Comparison of ENCODE assay signal across 16 cellular contexts in genomic region chr9:94911986-94912635, GRCh38.
DNase-seq lines count a peak whose midpoint lies in the region; FAIRE-seq and TF ChIP-seq lines count a peak whose summit lies in the region.
"Had no signal": no experiment of that assay in that cellular context is flagged by ENCODE, and none has a peak within 500 bp of the region (broad histone marks: within the 10 kb centered on the region; RNA-seq: fewer than 3 reads in every experiment).

No MANE protein-coding gene starts in this region.

- peak overlapping the region; percentile 13 for H3K4me3 Mint-ChIP-seq in neural progenitor cell
- H3K4me3 Mint-ChIP-seq: activated CD8-positive, alpha-beta T cell treated with anti-CD3 and anti-CD28 coated beads for 36 hours; B cell; natural killer cell treated with Interleukin-12 subunit alpha and Interleukin-12 subunit beta and Interleukin-15 and Interleukin-18, amount 100 ng/mL, for 72 hours had no signal

- DNase-seq in neural progenitor cell (ENCODE audit: low spot score) = no peak
- DNase-seq in NCI-H146 treated with DMSO at 0.1 percent for 48 hours (lab: John Stamatoyannopoulos, UW; ENCODE audit: unreplicated experiment) = no peak
- no peak for DNase-seq in stimulated activated CD4-positive, alpha-beta T cell treated with anti-CD3 and anti-CD28 coated beads, Interleukin-4, amount 100 ng/mL, for 1 hour
- no peak for DNase-seq in NCI-H82 (lab: John Stamatoyannopoulos, UW)
- no peak for DNase-seq in H54 (ENCODE audit: insufficient read length, low spot score)
- DNase-seq: activated CD8-positive, alpha-beta T cell treated with anti-CD3 and anti-CD28 coated beads for 36 hours; KG1; left lung; stimulated activated CD4-positive, alpha-beta T cell treated with anti-CD3 and anti-CD28 coated beads, Interleukin-2, amount 100 ng/mL, for 48 hours; upper lobe of left lung had no signal

- H3K27me3 ChIP-seq in ACC112 (ENCODE audit: insufficient read depth, low read length) (no peaks in the 10 kb centered on the region), HUES6 (ENCODE audit: control insufficient read depth, insufficient read depth, low read length) (no peaks in the 10 kb centered on the region), neural progenitor cell (no peaks in the 10 kb centered on the region)
- H3K27me3 ChIP-seq: left lung, upper lobe of left lung had no signal

- H3K9me3 ChIP-seq in HUES6 (ENCODE audit: control insufficient read depth, insufficient read depth, low read depth, low read length) (no peaks in the 10 kb centered on the region), neural progenitor cell (ENCODE audit: low read depth) (no peaks in the 10 kb centered on the region)
- H3K9me3 ChIP-seq: left lung, upper lobe of left lung had no signal

- no peaks in the 10 kb centered on the region for H3K9me3 Mint-ChIP-seq in neural progenitor cell
- H3K9me3 Mint-ChIP-seq: activated CD8-positive, alpha-beta T cell treated with anti-CD3 and anti-CD28 coated beads for 36 hours; activated T-helper 2 cell treated with anti-CD3 and anti-CD28 coated beads, Interferon-gamma antibody, Interleukin-2, Interleukin-4, amounts not matched to agents 10 μg/mL and 5 μg/mL and 100 μg/mL, durations not matched to agents 14 hours and 24 hours and 36 hours; natural killer cell treated with Interleukin-12 subunit alpha and Interleukin-12 subunit beta and Interleukin-15 and Interleukin-18, amount 100 ng/mL, for 72 hours had no signal

- H3K4me1 ChIP-seq in ACC112 (ENCODE audit: control insufficient read depth, insufficient read depth, low read length, unreplicated experiment) = peaks cover 46% of the 10 kb centered on the region
- peaks cover 70% of the 10 kb centered on the region for H3K4me1 ChIP-seq in HUES6 (ENCODE audit: control insufficient read depth, insufficient read depth, low read length)
- H3K4me1 ChIP-seq in neural progenitor cell = peaks cover 52% of the 10 kb centered on the region

- FAIRE-seq in H54 (lab: Jason Lieb, UNC) = no peak

- H3K27ac ChIP-seq in ACC112 (ENCODE audit: low read depth, low read length) (peak overlapping the region; percentile 77), HUES6 (ENCODE audit: low read depth, low read length) (no peak overlapping the region), cingulate gyrus (ENCODE audit: low read depth, low read length) (peak overlapping the region; percentile 94), neural progenitor cell (no peak overlapping the region)

- no peak overlapping the region for H3K27ac Mint-ChIP-seq in neural progenitor cell
- H3K27ac Mint-ChIP-seq: activated CD8-positive, alpha-beta T cell treated with anti-CD3 and anti-CD28 coated beads for 36 hours; activated T-helper 2 cell treated with anti-CD3 and anti-CD28 coated beads, Interferon-gamma antibody, Interleukin-2, Interleukin-4, amounts not matched to agents 10 μg/mL and 5 μg/mL and 100 μg/mL, durations not matched to agents 14 hours and 24 hours and 36 hours; B cell; natural killer cell treated with Interleukin-12 subunit alpha and Interleukin-12 subunit beta and Interleukin-15 and Interleukin-18, amount 100 ng/mL, for 72 hours had no signal

- peaks cover 77% of the 10 kb centered on the region for H3K4me1 Mint-ChIP-seq in neural progenitor cell
- H3K4me1 Mint-ChIP-seq: B cell had no signal

- peaks cover 26% of the 10 kb centered on the region for H3F3A ChIP-seq in neural progenitor cell (ENCODE audit: low read depth)

- H3K36me3 ChIP-seq in ACC112 (ENCODE audit: insufficient read depth, low read length) (no peaks in the 10 kb centered on the region), HUES6 (ENCODE audit: control insufficient read depth, insufficient read depth, low read length) (no peaks in the 10 kb centered on the region), neural progenitor cell (no peaks in the 10 kb centered on the region)
- H3K36me3 ChIP-seq: left lung, upper lobe of left lung had no signal

- H3K4me2 ChIP-seq in neural progenitor cell = no peak overlapping the region

- no peaks in the 10 kb centered on the region for H3K27me3 Mint-ChIP-seq in neural progenitor cell (ENCODE audit: insufficient read depth, low read depth)
- H3K27me3 Mint-ChIP-seq: activated CD8-positive, alpha-beta T cell treated with anti-CD3 and anti-CD28 coated beads for 36 hours; B cell; natural killer cell treated with Interleukin-12 subunit alpha and Interleukin-12 subunit beta and Interleukin-15 and Interleukin-18, amount 100 ng/mL, for 72 hours had no signal

- H3K9ac ChIP-seq in HUES6 (ENCODE audit: low read length) = peak overlapping the region; percentile 6
- H3K9ac ChIP-seq in neural progenitor cell = no peak overlapping the region

- no peak for TF ChIP-seq POLR2A in H54 (IDR thresholded peaks at IDR 0.05; ENCODE audit: low read depth, low read length)

- TF ChIP-seq CTCF in neural progenitor cell (IDR thresholded peaks at IDR 0.05) = no peak

- no peaks in the 10 kb centered on the region for H3K36me3 Mint-ChIP-seq in neural progenitor cell
- H3K36me3 Mint-ChIP-seq: natural killer cell treated with Interleukin-12 subunit alpha and Interleukin-12 subunit beta and Interleukin-15 and Interleukin-18, amount 100 ng/mL, for 72 hours had no signal

- H2AFZ ChIP-seq in ACC112 (ENCODE audit: low read length, unreplicated experiment) = no peak overlapping the region
- no peak overlapping the region for H2AFZ ChIP-seq in neural progenitor cell (replicated peaks)

- H3K79me2 ChIP-seq in ACC112 (ENCODE audit: control insufficient read depth, insufficient read depth, low read length, unreplicated experiment) = no peaks in the 10 kb centered on the region
- H3K79me2 ChIP-seq in neural progenitor cell (ENCODE audit: low read depth) = no peaks in the 10 kb centered on the region

- H4K20me1 ChIP-seq in neural progenitor cell (ENCODE audit: low read depth) = no peaks in the 10 kb centered on the region

- no peak overlapping the region for H3K4me3 ChIP-seq in ACC112 (ENCODE audit: low read depth, low read length)
- no peak overlapping the region for H3K4me3 ChIP-seq in HUES6 (ENCODE audit: low read depth, low read length)
- H3K4me3 ChIP-seq in neural progenitor cell = no peak overlapping the region
- H3K4me3 ChIP-seq: left lung, upper lobe of left lung had no signal

Comparison
In these comparisons a context has a peak if more than half of its experiments do, and no peak if none do; other contexts are left out.
1. H3K27ac ChIP-seq: peak in ACC112 (single experiment) and cingulate gyrus (single experiment); none in HUES6 (single experiment) and neural progenitor cell (single experiment).